In genomic region chr13:114222461-114222968, GRCh38 we compare ENCODE assay signal across 1 cellular context.
A peak's percentile ranks its signal among the peaks of the same experiment; 100 is the strongest.
TF ChIP-seq lines count a peak whose summit lies in the region.

No MANE protein-coding gene starts in this region.

TF ChIP-seq in K562, 482 proteins besides CTCF, POLR2A, EP300 and RAD21 (continued from another document and continues in another):
- TF ChIP-seq CUX1 (CRISPR knock-in tag; IDR thresholded peaks at IDR 0.05) (no peak), IFI16 (CRISPR knock-in tag; IDR thresholded peaks at IDR 0.05) (no peak), PURB (CRISPR knock-in tag; IDR thresholded peaks at IDR 0.05; ENCODE audit: low read depth) (no peak), ZBTB7A (IDR thresholded peaks at IDR 0.05; ENCODE audit: borderline replicate concordance, control insufficient read depth, low read depth, low read length) (peak; percentile 40; the same call in 1 of the 2 replicates), SMARCB1 (IDR thresholded peaks at IDR 0.05; ENCODE audit: insufficient read length, low read depth) (no peak), UBTF (IDR thresholded peaks at IDR 0.05; ENCODE audit: borderline replicate concordance in 1 of 2, low read depth in 2 of 2, low read length in 2 of 2) (no peak), HMGN3 (IDR thresholded peaks at IDR 0.05; ENCODE audit: borderline replicate concordance, extremely low read depth, insufficient read length, low read depth, low read length) (no peak), CBX1 (IDR thresholded peaks at IDR 0.05; ENCODE audit: low read depth) (no peak), CHD4 (IDR thresholded peaks at IDR 0.05; ENCODE audit: insufficient read depth, insufficient replicate concordance, low read depth, low read length, poor library complexity, severe bottlenecking) (no peak), MTA3 (IDR thresholded peaks at IDR 0.05; ENCODE audit: borderline replicate concordance) (peak; percentile 86), ID3 (CRISPR knock-in tag; IDR thresholded peaks at IDR 0.05) (no peak), ID3 (tag; IDR thresholded peaks at IDR 0.05) (0 out of 2 replicates have a peak, but pooled peaks have one; percentile 27), NUFIP1 (IDR thresholded peaks at IDR 0.05; ENCODE audit: partially characterized antibody) (no peak), MCM3 (IDR thresholded peaks at IDR 0.05) (no peak), ZNF146 (CRISPR knock-in tag; IDR thresholded peaks at IDR 0.05; ENCODE audit: unreplicated experiment) (no peak), MLX (CRISPR knock-in tag; conservative IDR thresholded peaks at IDR 0.05) (no peak), L3MBTL2 (IDR thresholded peaks at IDR 0.05) (peak; percentile 92), RB1 (IDR thresholded peaks at IDR 0.05; ENCODE audit: low read depth) (peak; percentile 22; the same call in 1 of the 2 replicates), HLTF (IDR thresholded peaks at IDR 0.05) (no peak), ARID1B (IDR thresholded peaks at IDR 0.05) (peak; percentile 93), ZNF57 (CRISPR knock-in tag; IDR thresholded peaks at IDR 0.05) (no peak), ZBTB1 (CRISPR knock-in tag; IDR thresholded peaks at IDR 0.05; ENCODE audit: borderline replicate concordance, low read depth) (no peak), STAT5B (CRISPR knock-in tag; IDR thresholded peaks at IDR 0.05) (no peak), ZSCAN29 (IDR thresholded peaks at IDR 0.05) (no peak), HDAC1 (IDR thresholded peaks at IDR 0.05) (no peak), CCAR2 (IDR thresholded peaks at IDR 0.05; ENCODE audit: low read depth, low read length) (no peak), KLF13 (tag; IDR thresholded peaks at IDR 0.05; ENCODE audit: borderline replicate concordance, low read depth) (no peak), ELF2 (CRISPR knock-in tag; IDR thresholded peaks at IDR 0.05) (no peak), ETV5 (CRISPR knock-in tag; IDR thresholded peaks at IDR 0.05; ENCODE audit: low read depth) (0 out of 2 replicates have a peak, but pooled peaks have one; percentile 31), KDM5B (IDR thresholded peaks at IDR 0.05; ENCODE audit: insufficient replicate concordance, low read depth, low read length) (no peak), MBD2 (IDR thresholded peaks at IDR 0.05; ENCODE audit: borderline replicate concordance, low read depth) (peak; percentile 26; the same call in 1 of the 2 replicates), NFIX (CRISPR knock-in tag; IDR thresholded peaks at IDR 0.05; ENCODE audit: low read depth) (no peak), ZNF75A (CRISPR knock-in tag; IDR thresholded peaks at IDR 0.05) (no peak), ZNF24 (IDR thresholded peaks at IDR 0.05) (0 out of 2 replicates have a peak, but pooled peaks have one; percentile 24), E2F3 (CRISPR knock-in tag; IDR thresholded peaks at IDR 0.05) (no peak), LEF1 (IDR thresholded peaks at IDR 0.05) (peak; percentile 75), SIN3A (IDR thresholded peaks at IDR 0.05; ENCODE audit: borderline replicate concordance in 2 of 2, control insufficient read depth in 1 of 2, low read depth in 2 of 2, low read length in 2 of 2) (no peak), CHD1 (IDR thresholded peaks at IDR 0.05; ENCODE audit: low read length) (no peak)
- TF ChIP-seq, protein P1, sequence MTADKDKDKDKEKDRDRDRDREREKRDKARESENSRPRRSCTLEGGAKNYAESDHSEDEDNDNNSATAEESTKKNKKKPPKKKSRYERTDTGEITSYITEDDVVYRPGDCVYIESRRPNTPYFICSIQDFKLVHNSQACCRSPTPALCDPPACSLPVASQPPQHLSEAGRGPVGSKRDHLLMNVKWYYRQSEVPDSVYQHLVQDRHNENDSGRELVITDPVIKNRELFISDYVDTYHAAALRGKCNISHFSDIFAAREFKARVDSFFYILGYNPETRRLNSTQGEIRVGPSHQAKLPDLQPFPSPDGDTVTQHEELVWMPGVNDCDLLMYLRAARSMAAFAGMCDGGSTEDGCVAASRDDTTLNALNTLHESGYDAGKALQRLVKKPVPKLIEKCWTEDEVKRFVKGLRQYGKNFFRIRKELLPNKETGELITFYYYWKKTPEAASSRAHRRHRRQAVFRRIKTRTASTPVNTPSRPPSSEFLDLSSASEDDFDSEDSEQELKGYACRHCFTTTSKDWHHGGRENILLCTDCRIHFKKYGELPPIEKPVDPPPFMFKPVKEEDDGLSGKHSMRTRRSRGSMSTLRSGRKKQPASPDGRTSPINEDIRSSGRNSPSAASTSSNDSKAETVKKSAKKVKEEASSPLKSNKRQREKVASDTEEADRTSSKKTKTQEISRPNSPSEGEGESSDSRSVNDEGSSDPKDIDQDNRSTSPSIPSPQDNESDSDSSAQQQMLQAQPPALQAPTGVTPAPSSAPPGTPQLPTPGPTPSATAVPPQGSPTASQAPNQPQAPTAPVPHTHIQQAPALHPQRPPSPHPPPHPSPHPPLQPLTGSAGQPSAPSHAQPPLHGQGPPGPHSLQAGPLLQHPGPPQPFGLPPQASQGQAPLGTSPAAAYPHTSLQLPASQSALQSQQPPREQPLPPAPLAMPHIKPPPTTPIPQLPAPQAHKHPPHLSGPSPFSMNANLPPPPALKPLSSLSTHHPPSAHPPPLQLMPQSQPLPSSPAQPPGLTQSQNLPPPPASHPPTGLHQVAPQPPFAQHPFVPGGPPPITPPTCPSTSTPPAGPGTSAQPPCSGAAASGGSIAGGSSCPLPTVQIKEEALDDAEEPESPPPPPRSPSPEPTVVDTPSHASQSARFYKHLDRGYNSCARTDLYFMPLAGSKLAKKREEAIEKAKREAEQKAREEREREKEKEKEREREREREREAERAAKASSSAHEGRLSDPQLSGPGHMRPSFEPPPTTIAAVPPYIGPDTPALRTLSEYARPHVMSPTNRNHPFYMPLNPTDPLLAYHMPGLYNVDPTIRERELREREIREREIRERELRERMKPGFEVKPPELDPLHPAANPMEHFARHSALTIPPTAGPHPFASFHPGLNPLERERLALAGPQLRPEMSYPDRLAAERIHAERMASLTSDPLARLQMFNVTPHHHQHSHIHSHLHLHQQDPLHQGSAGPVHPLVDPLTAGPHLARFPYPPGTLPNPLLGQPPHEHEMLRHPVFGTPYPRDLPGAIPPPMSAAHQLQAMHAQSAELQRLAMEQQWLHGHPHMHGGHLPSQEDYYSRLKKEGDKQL (CRISPR knock-in tag; IDR thresholded peaks at IDR 0.05; ENCODE audit: borderline replicate concordance): no peak
- TF ChIP-seq, protein P2, sequence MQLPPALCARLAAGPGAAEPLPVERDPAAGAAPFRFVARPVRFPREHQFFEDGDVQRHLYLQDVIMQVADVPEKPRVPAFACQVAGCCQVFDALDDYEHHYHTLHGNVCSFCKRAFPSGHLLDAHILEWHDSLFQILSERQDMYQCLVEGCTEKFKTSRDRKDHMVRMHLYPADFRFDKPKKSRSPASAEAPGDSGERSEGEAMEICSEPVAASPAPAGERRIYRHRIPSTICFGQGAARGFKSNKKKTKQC (CRISPR knock-in tag; IDR thresholded peaks at IDR 0.05): no peak
- TF ChIP-seq, protein P3, sequence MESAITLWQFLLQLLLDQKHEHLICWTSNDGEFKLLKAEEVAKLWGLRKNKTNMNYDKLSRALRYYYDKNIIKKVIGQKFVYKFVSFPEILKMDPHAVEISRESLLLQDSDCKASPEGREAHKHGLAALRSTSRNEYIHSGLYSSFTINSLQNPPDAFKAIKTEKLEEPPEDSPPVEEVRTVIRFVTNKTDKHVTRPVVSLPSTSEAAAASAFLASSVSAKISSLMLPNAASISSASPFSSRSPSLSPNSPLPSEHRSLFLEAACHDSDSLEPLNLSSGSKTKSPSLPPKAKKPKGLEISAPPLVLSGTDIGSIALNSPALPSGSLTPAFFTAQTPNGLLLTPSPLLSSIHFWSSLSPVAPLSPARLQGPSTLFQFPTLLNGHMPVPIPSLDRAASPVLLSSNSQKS (CRISPR knock-in tag; IDR thresholded peaks at IDR 0.05): no peak
- TF ChIP-seq, protein P4, sequence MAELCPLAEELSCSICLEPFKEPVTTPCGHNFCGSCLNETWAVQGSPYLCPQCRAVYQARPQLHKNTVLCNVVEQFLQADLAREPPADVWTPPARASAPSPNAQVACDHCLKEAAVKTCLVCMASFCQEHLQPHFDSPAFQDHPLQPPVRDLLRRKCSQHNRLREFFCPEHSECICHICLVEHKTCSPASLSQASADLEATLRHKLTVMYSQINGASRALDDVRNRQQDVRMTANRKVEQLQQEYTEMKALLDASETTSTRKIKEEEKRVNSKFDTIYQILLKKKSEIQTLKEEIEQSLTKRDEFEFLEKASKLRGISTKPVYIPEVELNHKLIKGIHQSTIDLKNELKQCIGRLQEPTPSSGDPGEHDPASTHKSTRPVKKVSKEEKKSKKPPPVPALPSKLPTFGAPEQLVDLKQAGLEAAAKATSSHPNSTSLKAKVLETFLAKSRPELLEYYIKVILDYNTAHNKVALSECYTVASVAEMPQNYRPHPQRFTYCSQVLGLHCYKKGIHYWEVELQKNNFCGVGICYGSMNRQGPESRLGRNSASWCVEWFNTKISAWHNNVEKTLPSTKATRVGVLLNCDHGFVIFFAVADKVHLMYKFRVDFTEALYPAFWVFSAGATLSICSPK (IDR thresholded peaks at IDR 0.05; ENCODE audit: borderline replicate concordance): no peak
- TF ChIP-seq, protein P5, sequence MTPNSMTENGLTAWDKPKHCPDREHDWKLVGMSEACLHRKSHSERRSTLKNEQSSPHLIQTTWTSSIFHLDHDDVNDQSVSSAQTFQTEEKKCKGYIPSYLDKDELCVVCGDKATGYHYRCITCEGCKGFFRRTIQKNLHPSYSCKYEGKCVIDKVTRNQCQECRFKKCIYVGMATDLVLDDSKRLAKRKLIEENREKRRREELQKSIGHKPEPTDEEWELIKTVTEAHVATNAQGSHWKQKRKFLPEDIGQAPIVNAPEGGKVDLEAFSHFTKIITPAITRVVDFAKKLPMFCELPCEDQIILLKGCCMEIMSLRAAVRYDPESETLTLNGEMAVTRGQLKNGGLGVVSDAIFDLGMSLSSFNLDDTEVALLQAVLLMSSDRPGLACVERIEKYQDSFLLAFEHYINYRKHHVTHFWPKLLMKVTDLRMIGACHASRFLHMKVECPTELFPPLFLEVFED (CRISPR knock-in tag; conservative IDR thresholded peaks at IDR 0.05): no peak
